ENCODE assay signal across 39 cellular contexts in the genomic region with DNA sequence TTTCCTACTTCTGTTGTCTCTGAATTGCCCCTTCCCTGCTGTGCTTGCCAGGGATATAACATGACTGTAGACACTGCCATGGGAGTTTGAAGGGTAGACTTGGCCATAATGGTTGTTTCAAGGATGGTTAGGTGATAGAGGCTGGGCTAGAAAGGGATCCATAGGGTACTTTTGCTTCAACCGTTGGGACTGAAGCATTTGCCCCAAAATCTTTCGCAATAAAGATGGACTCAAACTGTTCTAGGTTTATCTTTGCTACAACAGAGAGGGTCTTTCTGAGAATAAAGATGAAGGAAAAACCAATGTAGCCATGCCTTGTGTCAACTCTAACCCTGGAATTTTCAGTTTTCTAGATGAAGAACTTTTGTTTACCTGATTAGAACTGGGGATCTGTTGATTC. TPM values are rescaled to one million over a fixed set of nuclear protein-coding genes. Genes with fewer than 3 reads are reported as not detected.
"Had no signal": no experiment of that assay in that cellular context is flagged by ENCODE, and none has a peak within 500 bp of the region (broad histone marks: within the 10 kb centered on the region; RNA-seq: fewer than 3 reads in every experiment).

No MANE protein-coding gene starts in this region.

- H3K4me1 ChIP-seq: adrenal gland, ascending aorta, body of pancreas, breast epithelium had no signal

- FAIRE-seq: astrocyte, bronchial epithelial cell had no signal

- H3K4me3 ChIP-seq: adrenal gland, ascending aorta, body of pancreas, breast epithelium, cardiac muscle cell had no signal

- H3K27me3 ChIP-seq: adrenal gland, ascending aorta, body of pancreas, brain microvascular endothelial cell, breast epithelium, cardiac muscle cell had no signal

- H3K27ac ChIP-seq: adrenal gland, ascending aorta, body of pancreas, brain microvascular endothelial cell, breast epithelium, cardiac muscle cell had no signal

- H3K9me3 ChIP-seq: adrenal gland, ascending aorta, body of pancreas, breast epithelium had no signal

- DNase-seq: activated effector memory CD4-positive, alpha-beta T cell treated with anti-CD3 and anti-CD28 coated beads, Interleukin-2, amount 50 U/mL, for 16 hours; activated effector memory CD4-positive, alpha-beta T cell treated with Interleukin-2 at 50 U/mL for 16 hours; activated gamma-delta T cell; activated gamma-delta T cell treated with Interleukin-2 at 50 U/mL for 16 hours; activated naive CD4-positive, alpha-beta T cell; activated naive CD4-positive, alpha-beta T cell treated with anti-CD3 and anti-CD28 coated beads for 36 hours; activated naive CD4-positive, alpha-beta T cell treated with anti-CD3 and anti-CD28 coated beads, Interleukin-2, amount 10 ng/mL, durations not matched to agents 7 days and 5 days; activated naive CD4-positive, alpha-beta T cell treated with anti-CD3 and anti-CD28 coated beads, Interleukin-2, amount 50 U/mL, for 16 hours; activated naive CD4-positive, alpha-beta T cell treated with Interleukin-2 at 50 U/mL for 16 hours; activated naive CD8-positive, alpha-beta T cell treated with anti-CD3 and anti-CD28 coated beads for 36 hours; activated naive CD8-positive, alpha-beta T cell treated with anti-CD3 and anti-CD28 coated beads, Interleukin-2, amount 10 ng/mL, durations not matched to agents 7 days and 5 days; activated naive CD8-positive, alpha-beta T cell treated with anti-CD3 and anti-CD28 coated beads, Interleukin-2, amount 50 U/mL, for 24 hours; activated T-cell treated with anti-CD3 and anti-CD28 coated beads, Interleukin-2, amount 50 U/mL, for 1 hour; activated T-cell treated with anti-CD3 and anti-CD28 coated beads, Interleukin-2, amount 50 U/mL, for 24 hours; activated T-cell treated with anti-CD3 and anti-CD28 coated beads, Interleukin-2, amount 50 U/mL, for 4 hours; activated T-cell treated with anti-CD3 and anti-CD28 coated beads, Interleukin-2, amount 50 U/mL, for 48 hours; activated T-cell treated with anti-CD3 and anti-CD28 coated beads, Interleukin-2, amount 50 U/mL, for 72 hours; adrenal gland; amniotic stem cell; amygdala; anterior cingulate cortex; aorta; body of pancreas; brain microvascular endothelial cell; caudate nucleus; central memory CD4-positive, alpha-beta T cell; cerebellar nuclear complex had no signal

- ATAC-seq: activated naive CD4-positive, alpha-beta T cell treated with anti-CD3 and anti-CD28 coated beads, Interleukin-2, amount 50 U/mL, for 72 hours; activated naive CD8-positive, alpha-beta T cell treated with anti-CD3 and anti-CD28 coated beads, Interleukin-2, amount 50 U/mL, for 24 hours; activated T-cell treated with anti-CD3 and anti-CD28 coated beads, Interleukin-2, amount 50 U/mL, for 4 hours; activated T-cell treated with anti-CD3 and anti-CD28 coated beads, Interleukin-2, amount 50 U/mL, for 72 hours; activated T-helper 17 cell treated with anti-CD3 and anti-CD28 coated beads, Interleukin-2, amount 50 U/mL, for 72 hours; body of pancreas had no signal

- H3K36me3 ChIP-seq: adrenal gland, ascending aorta, brain microvascular endothelial cell, breast epithelium, cardiac muscle cell had no signal

RNA-seq across cellular contexts. Expression of a gene that starts 27.2 kb away (rescaled TPM):
- total RNA-seq: activated naive CD4-positive, alpha-beta T cell treated with anti-CD3 and anti-CD28 coated beads for 36 hours; activated naive CD4-positive, alpha-beta T cell treated with anti-CD3 and anti-CD28 coated beads, Interleukin-2, amount 50 U/mL, for 72 hours; activated naive CD8-positive, alpha-beta T cell treated with anti-CD3 and anti-CD28 coated beads for 36 hours; activated naive CD8-positive, alpha-beta T cell treated with anti-CD3 and anti-CD28 coated beads, Interleukin-2, amount 10 ng/mL, durations not matched to agents 7 days and 5 days; activated T-cell treated with anti-CD3 and anti-CD28 coated beads, Interleukin-2, amount 50 U/mL, for 4 hours; activated T-cell treated with anti-CD3 and anti-CD28 coated beads, Interleukin-2, amount 50 U/mL, for 72 hours; activated T-helper 1 cell treated with anti-CD3 and anti-CD28 coated beads, Interleukin-12 subunit alpha, Interleukin-12 subunit beta, Interleukin-2, Interleukin-4 antibody, amounts not matched to agents 30 ng/mL and 10 ng/mL and 1 ng/mL, durations not matched to agents 14 hours and 24 hours and 36 hours; activated T-helper 17 cell treated with anti-CD3 and anti-CD28 coated beads, Interleukin-2, amount 50 U/mL, for 72 hours; activated T-helper 2 cell treated with anti-CD3 and anti-CD28 coated beads, Interferon-gamma antibody, Interleukin-2, Interleukin-4, amounts not matched to agents 10 μg/mL and 5 μg/mL and 100 μg/mL, durations not matched to agents 14 hours and 24 hours and 36 hours; adrenal gland; aorta; ascending aorta; astrocyte; body of pancreas; breast epithelium; bronchial epithelial cell; cardiac muscle cell; cerebellum; chondrocyte had no signal
- polyA plus RNA-seq: adipose tissue, adrenal gland, aorta, cardiac muscle cell had no signal

RNA-seq across cellular contexts. Expression of a gene that starts 35.0 kb away (rescaled TPM):
- total RNA-seq: activated naive CD4-positive, alpha-beta T cell treated with anti-CD3 and anti-CD28 coated beads, Interleukin-2, amount 50 U/mL, for 72 hours; activated naive CD8-positive, alpha-beta T cell treated with anti-CD3 and anti-CD28 coated beads for 36 hours; activated naive CD8-positive, alpha-beta T cell treated with anti-CD3 and anti-CD28 coated beads, Interleukin-2, amount 10 ng/mL, durations not matched to agents 7 days and 5 days; activated T-cell treated with anti-CD3 and anti-CD28 coated beads, Interleukin-2, amount 50 U/mL, for 4 hours; activated T-cell treated with anti-CD3 and anti-CD28 coated beads, Interleukin-2, amount 50 U/mL, for 72 hours; activated T-helper 1 cell treated with anti-CD3 and anti-CD28 coated beads, Interleukin-12 subunit alpha, Interleukin-12 subunit beta, Interleukin-2, Interleukin-4 antibody, amounts not matched to agents 30 ng/mL and 10 ng/mL and 1 ng/mL, durations not matched to agents 14 hours and 24 hours and 36 hours; activated T-helper 17 cell treated with anti-CD3 and anti-CD28 coated beads, Interleukin-2, amount 50 U/mL, for 72 hours had no signal
